26 cellular contexts compared by ENCODE assay signal in the genomic region with DNA sequence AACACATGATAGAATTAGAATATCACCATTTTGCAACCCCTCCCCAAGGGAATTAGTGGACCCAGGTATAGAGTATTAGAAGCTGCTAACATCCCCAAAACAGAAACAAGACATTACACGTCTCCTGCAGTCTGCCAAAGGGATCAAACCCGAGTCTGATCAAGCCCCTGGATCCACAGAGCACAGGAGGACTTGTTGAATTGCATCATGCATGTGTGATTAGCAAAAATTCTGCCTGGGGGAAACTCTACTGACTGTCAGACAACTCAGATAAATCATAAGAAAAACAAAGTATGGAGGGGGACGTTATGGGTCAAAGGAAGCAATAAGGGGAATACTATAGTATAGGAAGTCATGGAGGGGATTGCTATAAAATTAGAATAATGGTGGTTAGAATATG.
"Had no signal": no experiment of that assay in that cellular context is flagged by ENCODE, and none has a peak within 500 bp of the region (broad histone marks: within the 10 kb centered on the region; RNA-seq: fewer than 3 reads in every experiment).

No MANE protein-coding gene starts in this region.

- FAIRE-seq: colon, endothelial cell of umbilical vein, frontal cortex had no signal

- H3K79me2 ChIP-seq: hepatocyte had no signal

- H3K4me3 ChIP-seq: coronary artery, dorsolateral prefrontal cortex, esophagus squamous epithelium, gastroesophageal sphincter, heart left ventricle, hepatocyte, left lung, lower lobe of right lung had no signal

- DNase-seq: dermis blood vessel endothelial cell; dorsolateral prefrontal cortex; effector CD4-positive, alpha-beta T cell; effector memory CD4-positive, alpha-beta T cell; erythroblast; esophagus squamous epithelium; foreskin fibroblast; heart left ventricle; hypothalamus; immature natural killer cell; islet precursor cell; left cardiac atrium; left lung; left ventricle myocardium superior; lower lobe of right lung; mesendoderm; midbrain; naive thymus-derived CD4-positive, alpha-beta T cell had no signal

- ATAC-seq: esophagus mucosa; gastroesophageal sphincter; heart left ventricle; left cardiac atrium; left lung; left ventricle myocardium superior; lower lobe of right lung; naive thymus-derived CD4-positive, alpha-beta T cell had no signal

- H3K27ac ChIP-seq: coronary artery, dorsolateral prefrontal cortex, epithelial cell of prostate, esophagus squamous epithelium, gastroesophageal sphincter, heart left ventricle, hepatocyte, left lung, lower lobe of right lung had no signal

- H3K9me3 ChIP-seq: esophagus squamous epithelium, left lung, lower lobe of right lung had no signal

- H2AFZ ChIP-seq: hepatocyte had no signal

- H3K36me3 ChIP-seq: esophagus squamous epithelium, gastroesophageal sphincter, heart left ventricle, left lung, lower lobe of right lung had no signal

- H3K4me2 ChIP-seq: hepatocyte had no signal

- H3K27me3 ChIP-seq: dorsolateral prefrontal cortex, esophagus squamous epithelium, gastroesophageal sphincter, hepatocyte had no signal

- H3K4me1 ChIP-seq: esophagus squamous epithelium, gastroesophageal sphincter, left lung, lower lobe of right lung had no signal
